In genomic region chr15:73781038-73781925, GRCh38 we compare ENCODE assay signal across 10 cellular contexts. TPM values are rescaled to one million over a fixed set of nuclear protein-coding genes. Genes with fewer than 3 reads are reported as not detected.
DNase-seq lines count a peak whose midpoint lies in the region; ATAC-seq and TF ChIP-seq lines count a peak whose summit lies in the region.
"Had no signal": no experiment of that assay in that cellular context is flagged by ENCODE, and none has a peak within 500 bp of the region (broad histone marks: within the 10 kb centered on the region; RNA-seq: fewer than 3 reads in every experiment).

No MANE protein-coding gene starts in this region.

- TF ChIP-seq CTCF in GM06990 (IDR thresholded peaks at IDR 0.05; ENCODE audit: insufficient read depth, low read length, poor library complexity, severe bottlenecking) (peak; percentile 52), fibroblast of pulmonary artery (IDR thresholded peaks at IDR 0.05; ENCODE audit: low read length, missing control alignments) (peak; percentile 50), GM10248 (IDR thresholded peaks at IDR 0.05; ENCODE audit: control extremely low read depth, extremely low read depth, low read depth, missing control alignments) (no peak)

- H3K4me3 ChIP-seq in GM06990 (replicated peaks; ENCODE audit: low read depth, low read length) (no peak overlapping the region), fibroblast of pulmonary artery (replicated peaks; ENCODE audit: low read depth, low read length) (no peak overlapping the region)

- peaks cover 5% of the 10 kb centered on the region for H3K27me3 ChIP-seq in GM06990 (replicated peaks; ENCODE audit: control insufficient read depth, insufficient read depth, low read length)

- ATAC-seq in GM18873 (IDR thresholded peaks at IDR 0.05; ENCODE audit: low FRiP score, unreplicated experiment): no peak

- in situ Hi-C loops in SK-MEL-5 (cut with HindIII; ENCODE audit: low pct_unique_long_range_greater_than_20kb, low sequenced_read_pairs): no loop called here

- CTCF ChIA-PET in GM10248 (lab: Yijun Ruan, JAX): interaction anchor here (2.4 kb wide), 1 partner anchor 10 kb away, joined by 7 read pairs; no protein-coding TSS in a partner anchor

- no peaks in the 10 kb centered on the region for H3K36me3 ChIP-seq in GM06990 (ENCODE audit: control insufficient read depth, insufficient read depth, low read length)

- POLR2A ChIA-PET in GM10248 (lab: Yijun Ruan, JAX): no interaction called here

- DNase-seq in A172 (ENCODE audit: low spot score): peak; percentile 39
- DNase-seq in GM06990 (ENCODE audit: extremely low read depth, insufficient read length): no peak
- peak; percentile 72 for DNase-seq in SK-MEL-5 (ENCODE audit: low read depth, low spot score)
- peak; percentile 45 for DNase-seq in fibroblast of pulmonary artery (ENCODE audit: low read depth)
- no peak for DNase-seq in GM10248 (ENCODE audit: extremely low spot score)
- DNase-seq in NCI-H2227 (lab: John Stamatoyannopoulos, UW; ENCODE audit: unreplicated experiment): no peak
- no peak for DNase-seq in LoVo (ENCODE audit: low spot score)
- DNase-seq: SHP77 treated with DMSO at 0.1 percent for 48 hours had no signal

RNA-seq across cellular contexts. Expression of gene INSYN1, which starts 28.1 kb away (rescaled TPM):
- 1.0 and 1.5 TPM in 2 replicates for total RNA-seq in A172 (2014; rRNA removed; shearing (Covaris generic))
- total RNA-seq in SK-MEL-5 (2014; rRNA removed; shearing (Covaris generic)): 2.4 and 2.5 TPM in 2 replicates
- 1.2 and 1.5 TPM in 2 replicates for polyA plus RNA-seq in SK-MEL-5 (2015; cell fraction: cytosol; rRNA removed)
- polyA plus RNA-seq in SK-MEL-5 (2015; cell fraction: nucleus; rRNA removed): 0.76 and 0.88 TPM in 2 replicates
- total RNA-seq: mononuclear cell had no signal

Comparison
In these comparisons a context has a peak if more than half of its experiments do, and no peak if none do; other contexts are left out.
1. DNase-seq: peak in A172 (single experiment), SK-MEL-5 (single experiment) and fibroblast of pulmonary artery (single experiment); none in GM06990 (single experiment), GM10248 (single experiment), NCI-H2227 (single experiment) and LoVo (single experiment).